Comparison of ENCODE assay signal across 21 cellular contexts in the genomic region with DNA sequence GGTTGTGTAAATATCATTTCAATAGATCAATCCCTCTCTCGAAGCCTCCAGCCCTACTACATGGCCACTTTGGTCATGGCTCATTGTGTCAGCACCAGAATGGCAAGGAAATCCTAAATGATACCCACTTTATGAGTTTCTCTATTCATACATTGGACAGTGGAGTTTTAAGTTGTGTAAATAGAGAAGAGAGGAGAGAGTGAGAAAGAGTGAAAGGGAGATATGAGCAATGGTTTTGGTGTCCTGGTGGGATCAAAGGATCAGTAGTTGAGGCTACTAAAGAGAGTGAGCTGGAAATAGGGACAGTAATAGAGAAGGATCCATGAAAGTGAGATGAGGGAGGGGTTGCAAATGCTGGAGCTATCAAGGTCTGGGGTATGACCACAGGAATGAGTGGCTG. TPM values are rescaled to one million over a fixed set of nuclear protein-coding genes. Genes with fewer than 3 reads are reported as not detected.
A peak's percentile ranks its signal among the peaks of the same experiment; 100 is the strongest.
DNase-seq lines count a peak whose midpoint lies in the region; ATAC-seq and TF ChIP-seq lines count a peak whose summit lies in the region.
"Had no signal": no experiment of that assay in that cellular context is flagged by ENCODE, and none has a peak within 500 bp of the region (broad histone marks: within the 10 kb centered on the region; RNA-seq: fewer than 3 reads in every experiment).

No MANE protein-coding gene starts in this region.

- H3K36me3 Mint-ChIP-seq in T-helper 2 cell treated with Interferon-gamma antibody and Interleukin-4, amounts not matched to agents 5 μg/mL and 100 μg/mL, for 36 hours (ENCODE audit: low read depth): peaks cover 28% of the 10 kb centered on the region
- H3K36me3 Mint-ChIP-seq in activated T-cell treated with anti-CD3 and anti-CD28 coated beads, Interleukin-2, amount 50 U/mL, for 72 hours (ENCODE audit: insufficient read depth in 2 of 2): peaks cover 0 to 1% of the 10 kb centered on the region in 2 donors
- H3K36me3 Mint-ChIP-seq in activated naive CD8-positive, alpha-beta T cell treated with anti-CD3 and anti-CD28 coated beads, Interleukin-2, amount 10 ng/mL, durations not matched to agents 7 days and 5 days: peaks cover 44% of the 10 kb centered on the region
- no peaks in the 10 kb centered on the region for H3K36me3 Mint-ChIP-seq in stimulated activated effector memory CD8-positive, alpha-beta T cell treated with anti-CD3 and anti-CD28 coated beads, Interleukin-12 subunit alpha, Interleukin-12 subunit beta, amount 100 ng/mL, for 72 hours
- H3K36me3 Mint-ChIP-seq in neural progenitor cell: no peaks in the 10 kb centered on the region

- peaks cover 32% of the 10 kb centered on the region for H3K9me3 Mint-ChIP-seq in T-helper 2 cell treated with Interferon-gamma antibody and Interleukin-4, amounts not matched to agents 5 μg/mL and 100 μg/mL, for 36 hours
- H3K9me3 Mint-ChIP-seq in activated T-cell treated with anti-CD3 and anti-CD28 coated beads, Interleukin-2, amount 50 U/mL, for 72 hours: no peaks in the 10 kb centered on the region
- H3K9me3 Mint-ChIP-seq in activated naive CD8-positive, alpha-beta T cell treated with anti-CD3 and anti-CD28 coated beads, Interleukin-2, amount 10 ng/mL, durations not matched to agents 7 days and 5 days: peaks cover 8% of the 10 kb centered on the region
- no peaks in the 10 kb centered on the region for H3K9me3 Mint-ChIP-seq in stimulated activated effector memory CD8-positive, alpha-beta T cell treated with anti-CD3 and anti-CD28 coated beads, Interleukin-12 subunit alpha, Interleukin-12 subunit beta, amount 100 ng/mL, for 72 hours
- H3K9me3 Mint-ChIP-seq in neural progenitor cell: no peaks in the 10 kb centered on the region

- H3F3A ChIP-seq in neural progenitor cell (ENCODE audit: low read depth): no peaks in the 10 kb centered on the region

- H3K36me3 ChIP-seq in neural progenitor cell: no peaks in the 10 kb centered on the region

- no peaks in the 10 kb centered on the region for H3K9me3 ChIP-seq in neural progenitor cell (ENCODE audit: low read depth)
- H3K9me3 ChIP-seq: Caco-2 had no signal

- no peak overlapping the region for H3K9ac ChIP-seq in neural progenitor cell

- H3K4me3 ChIP-seq in neural progenitor cell: no peak overlapping the region

- H3K4me1 ChIP-seq in neural progenitor cell: peaks cover 7% of the 10 kb centered on the region
- H3K4me1 ChIP-seq: Caco-2 had no signal

- peak; percentile 18 to 37 for ATAC-seq in activated T-cell treated with anti-CD3 and anti-CD28 coated beads, Interleukin-2, amount 50 U/mL, for 72 hours (replicated peaks in 1 of 2)
- ATAC-seq in activated naive CD8-positive, alpha-beta T cell treated with anti-CD3 and anti-CD28 coated beads, Interleukin-2, amount 10 ng/mL, durations not matched to agents 7 days and 5 days (ENCODE audit: low read depth): no peak
- ATAC-seq in stimulated activated effector memory CD8-positive, alpha-beta T cell treated with anti-CD3 and anti-CD28 coated beads, Interleukin-12 subunit alpha, Interleukin-12 subunit beta, amount 100 ng/mL, for 72 hours: peak; percentile 24

- H3K79me2 ChIP-seq in neural progenitor cell (ENCODE audit: low read depth): no peaks in the 10 kb centered on the region

- H4K20me1 ChIP-seq in neural progenitor cell (ENCODE audit: low read depth): no peaks in the 10 kb centered on the region

- H3K4me1 Mint-ChIP-seq in T-helper 2 cell treated with Interferon-gamma antibody and Interleukin-4, amounts not matched to agents 5 μg/mL and 100 μg/mL, for 36 hours (ENCODE audit: low read depth): peaks cover 69% of the 10 kb centered on the region
- H3K4me1 Mint-ChIP-seq in activated T-cell treated with anti-CD3 and anti-CD28 coated beads, Interleukin-2, amount 50 U/mL, for 72 hours (ENCODE audit: low read depth): peaks cover 50% of the 10 kb centered on the region
- peaks cover 66% of the 10 kb centered on the region for H3K4me1 Mint-ChIP-seq in activated naive CD8-positive, alpha-beta T cell treated with anti-CD3 and anti-CD28 coated beads, Interleukin-2, amount 10 ng/mL, durations not matched to agents 7 days and 5 days
- H3K4me1 Mint-ChIP-seq in stimulated activated effector memory CD8-positive, alpha-beta T cell treated with anti-CD3 and anti-CD28 coated beads, Interleukin-12 subunit alpha, Interleukin-12 subunit beta, amount 100 ng/mL, for 72 hours: peaks cover 61% of the 10 kb centered on the region
- H3K4me1 Mint-ChIP-seq in neural progenitor cell: peaks cover 3% of the 10 kb centered on the region
- H3K4me1 Mint-ChIP-seq: B cell had no signal

- no peak overlapping the region for H3K27ac ChIP-seq in neural progenitor cell

- no peak overlapping the region for H3K4me2 ChIP-seq in neural progenitor cell

- no peak overlapping the region for H2AFZ ChIP-seq in neural progenitor cell (replicated peaks)

- DNase-seq in T-helper 2 cell treated with Interferon-gamma antibody and Interleukin-4, amounts not matched to agents 5 μg/mL and 100 μg/mL, for 36 hours (ENCODE audit: low spot score): no peak
- no peak for DNase-seq in T-helper 2 cell
- no peak for DNase-seq in activated T-cell treated with anti-CD3 and anti-CD28 coated beads, Interleukin-2, amount 50 U/mL, for 72 hours
- DNase-seq in activated T-cell treated with anti-CD3 and anti-CD28 coated beads, Interleukin-2, amount 50 U/mL, for 48 hours: no peak
- no peak for DNase-seq in activated naive CD8-positive, alpha-beta T cell treated with anti-CD3 and anti-CD28 coated beads, Interleukin-2, amount 10 ng/mL, durations not matched to agents 7 days and 5 days
- no peak for DNase-seq in stimulated activated effector memory CD8-positive, alpha-beta T cell treated with anti-CD3 and anti-CD28 coated beads, Interleukin-12 subunit alpha, Interleukin-12 subunit beta, amount 100 ng/mL, for 72 hours (ENCODE audit: low spot score in 2 of 2)
- no peak for DNase-seq in activated CD4-positive, CD25-positive, alpha-beta regulatory T cell (lab: John Stamatoyannopoulos, UW)
- DNase-seq in neural progenitor cell (ENCODE audit: low spot score): no peak
- DNase-seq: 8988T, Caco-2, EL, HCEC 1CT, Kasumi-1, MM.1S, NCI-H1092, NCI-H1436 treated with DMSO at 0.1 percent for 48 hours, NCI-H2029, NCI-H345, NCI-H524 treated with DMSO at 0.1 percent for 48 hours had no signal

- TF ChIP-seq CTCF in neural progenitor cell (IDR thresholded peaks at IDR 0.05): no peak

- H3K4me3 Mint-ChIP-seq in T-helper 2 cell treated with Interferon-gamma antibody and Interleukin-4, amounts not matched to agents 5 μg/mL and 100 μg/mL, for 36 hours: peak overlapping the region; percentile 1
- peak overlapping the region in 1 of 2 donors; percentile 0 for H3K4me3 Mint-ChIP-seq in activated T-cell treated with anti-CD3 and anti-CD28 coated beads, Interleukin-2, amount 50 U/mL, for 72 hours
- no peak overlapping the region for H3K4me3 Mint-ChIP-seq in activated naive CD8-positive, alpha-beta T cell treated with anti-CD3 and anti-CD28 coated beads, Interleukin-2, amount 10 ng/mL, durations not matched to agents 7 days and 5 days
- no peak overlapping the region for H3K4me3 Mint-ChIP-seq in stimulated activated effector memory CD8-positive, alpha-beta T cell treated with anti-CD3 and anti-CD28 coated beads, Interleukin-12 subunit alpha, Interleukin-12 subunit beta, amount 100 ng/mL, for 72 hours
- H3K4me3 Mint-ChIP-seq in neural progenitor cell: no peak overlapping the region
- H3K4me3 Mint-ChIP-seq: B cell had no signal

- H3K27me3 ChIP-seq in neural progenitor cell: no peaks in the 10 kb centered on the region

- H3K27me3 Mint-ChIP-seq in T-helper 2 cell treated with Interferon-gamma antibody and Interleukin-4, amounts not matched to agents 5 μg/mL and 100 μg/mL, for 36 hours (ENCODE audit: low read depth): no peaks in the 10 kb centered on the region
- no peaks in the 10 kb centered on the region for H3K27me3 Mint-ChIP-seq in activated T-cell treated with anti-CD3 and anti-CD28 coated beads, Interleukin-2, amount 50 U/mL, for 72 hours (ENCODE audit: low read depth)
- no peaks in the 10 kb centered on the region for H3K27me3 Mint-ChIP-seq in activated naive CD8-positive, alpha-beta T cell treated with anti-CD3 and anti-CD28 coated beads, Interleukin-2, amount 10 ng/mL, durations not matched to agents 7 days and 5 days
- peaks cover 4% of the 10 kb centered on the region for H3K27me3 Mint-ChIP-seq in neural progenitor cell (ENCODE audit: insufficient read depth, low read depth)

- POLR2A ChIA-PET in activated naive CD8-positive, alpha-beta T cell treated with anti-CD3 and anti-CD28 coated beads, Interleukin-2, amount 10 ng/mL, durations not matched to agents 7 days and 5 days (lab: Charles Lee): interaction anchor here (0.9 to 3.1 kb wide), 3 partner anchors 9 to 31 kb away, joined by 3 to 15 read pairs (median 7); partner anchors contain the start of gene GZMA

- H3K27ac Mint-ChIP-seq in T-helper 2 cell treated with Interferon-gamma antibody and Interleukin-4, amounts not matched to agents 5 μg/mL and 100 μg/mL, for 36 hours: peak overlapping the region; percentile 60
- no peak overlapping the region for H3K27ac Mint-ChIP-seq in activated T-cell treated with anti-CD3 and anti-CD28 coated beads, Interleukin-2, amount 50 U/mL, for 72 hours
- peak overlapping the region; percentile 71 for H3K27ac Mint-ChIP-seq in activated naive CD8-positive, alpha-beta T cell treated with anti-CD3 and anti-CD28 coated beads, Interleukin-2, amount 10 ng/mL, durations not matched to agents 7 days and 5 days
- H3K27ac Mint-ChIP-seq in stimulated activated effector memory CD8-positive, alpha-beta T cell treated with anti-CD3 and anti-CD28 coated beads, Interleukin-12 subunit alpha, Interleukin-12 subunit beta, amount 100 ng/mL, for 72 hours: no peak overlapping the region
- no peak overlapping the region for H3K27ac Mint-ChIP-seq in neural progenitor cell
- H3K27ac Mint-ChIP-seq: B cell had no signal

RNA-seq across cellular contexts. Expression of gene GZMA, which starts 31.5 kb away (rescaled TPM):
- 10 to 100 TPM in 1 of 2 donors, 1 to 10 TPM in 1; 4.2 to 25.1 TPM for total RNA-seq in activated T-cell treated with anti-CD3 and anti-CD28 coated beads, Interleukin-2, amount 50 U/mL, for 72 hours
- total RNA-seq in activated naive CD8-positive, alpha-beta T cell treated with anti-CD3 and anti-CD28 coated beads, Interleukin-2, amount 10 ng/mL, durations not matched to agents 7 days and 5 days: 100 to 1,000 TPM; 242 to 250 TPM
- not detected in 2 replicates for total RNA-seq in neural progenitor cell (ENCODE audit: low replicate concordance)
- total RNA-seq: B cell, Caco-2, RPMI7951 had no signal

RNA-seq across cellular contexts. Expression of gene GZMK, which starts 46.9 kb away (rescaled TPM):
- total RNA-seq in activated T-cell treated with anti-CD3 and anti-CD28 coated beads, Interleukin-2, amount 50 U/mL, for 72 hours: 1 to 10 TPM; 1.0 to 7.6 TPM
- total RNA-seq in activated naive CD8-positive, alpha-beta T cell treated with anti-CD3 and anti-CD28 coated beads, Interleukin-2, amount 10 ng/mL, durations not matched to agents 7 days and 5 days: 10 to 100 TPM; 60.4 to 72.4 TPM
- total RNA-seq in neural progenitor cell (ENCODE audit: low replicate concordance): 0.22 TPM in 1 of 2 replicates, not detected in the other
- total RNA-seq: B cell, Caco-2, RPMI7951 had no signal

Comparison
In these comparisons a context has a peak if more than half of its experiments do, and no peak if none do; other contexts are left out.
1. H3K27ac Mint-ChIP-seq: peak in T-helper 2 cell treated with Interferon-gamma antibody and Interleukin-4, amounts not matched to agents 5 μg/mL and 100 μg/mL, for 36 hours (single experiment) and activated naive CD8-positive, alpha-beta T cell treated with anti-CD3 and anti-CD28 coated beads, Interleukin-2, amount 10 ng/mL, durations not matched to agents 7 days and 5 days (single experiment); none in activated T-cell treated with anti-CD3 and anti-CD28 coated beads, Interleukin-2, amount 50 U/mL, for 72 hours (single experiment), stimulated activated effector memory CD8-positive, alpha-beta T cell treated with anti-CD3 and anti-CD28 coated beads, Interleukin-12 subunit alpha, Interleukin-12 subunit beta, amount 100 ng/mL, for 72 hours (single experiment) and neural progenitor cell (single experiment).
2. RNA of gene GZMA, which starts 31.5 kb away (total RNA-seq): 242 to 250 TPM in activated naive CD8-positive, alpha-beta T cell treated with anti-CD3 and anti-CD28 coated beads, Interleukin-2, amount 10 ng/mL, durations not matched to agents 7 days and 5 days; 4.2 to 25.1 TPM in activated T-cell treated with anti-CD3 and anti-CD28 coated beads, Interleukin-2, amount 50 U/mL, for 72 hours and not detected in neural progenitor cell; every median in the first group is over 4 times any median in the second.
3. RNA of gene GZMK, which starts 46.9 kb away (total RNA-seq): 60.4 to 72.4 TPM in activated naive CD8-positive, alpha-beta T cell treated with anti-CD3 and anti-CD28 coated beads, Interleukin-2, amount 10 ng/mL, durations not matched to agents 7 days and 5 days; 1.0 to 7.6 TPM in activated T-cell treated with anti-CD3 and anti-CD28 coated beads, Interleukin-2, amount 50 U/mL, for 72 hours and 0.22 TPM in neural progenitor cell; every median in the first group is over 4 times any median in the second.